ENCODE assay signal across 10 cellular contexts in the genomic region with DNA sequence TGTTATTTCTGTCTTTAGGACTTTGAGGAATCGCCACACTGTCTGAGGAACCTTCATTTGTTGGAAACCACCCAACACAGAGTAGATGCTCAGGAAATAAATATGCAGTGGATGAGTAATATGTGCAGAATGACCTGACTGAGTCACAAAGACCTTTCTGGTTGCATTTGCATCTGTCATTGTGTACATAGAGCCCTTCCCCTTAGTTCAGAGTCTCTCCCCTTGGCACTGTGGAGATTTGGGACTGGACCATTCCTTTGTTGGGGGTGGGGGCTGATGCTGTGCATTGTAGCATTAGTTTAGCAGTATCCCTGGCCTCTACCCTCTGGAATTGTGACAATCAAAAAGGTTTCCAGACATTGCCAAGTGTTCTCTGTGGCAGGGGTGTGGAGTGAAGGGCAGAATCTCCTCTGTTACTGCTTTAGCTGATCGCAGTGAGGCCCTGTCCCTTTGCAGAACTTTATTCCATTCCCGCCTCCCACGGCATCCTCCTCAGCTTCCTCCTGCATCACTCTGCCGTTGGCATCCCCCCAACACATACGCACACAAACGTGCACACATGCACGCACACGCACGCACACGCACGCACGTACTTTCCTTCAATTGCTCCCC.
DNase-seq lines count a peak whose midpoint lies in the region; ATAC-seq lines count a peak whose summit lies in the region.
"Had no signal": no experiment of that assay in that cellular context is flagged by ENCODE, and none has a peak within 500 bp of the region (broad histone marks: within the 10 kb centered on the region; RNA-seq: fewer than 3 reads in every experiment).

No MANE protein-coding gene starts in this region.

- DNase-seq in GM04503 (ENCODE audit: low read depth) (peak; percentile 86), NCI-H69 (lab: John Stamatoyannopoulos, UW) (peak; percentile 63), dermis blood vessel endothelial cell (peak; percentile 5), non-pigmented ciliary epithelial cell (ENCODE audit: low read depth) (peak; percentile 83), KBM-7 (no peak)
- no peak for DNase-seq in stimulated activated naive CD4-positive, alpha-beta T cell (lab: John Stamatoyannopoulos, UW)
- DNase-seq: activated CD8-positive, alpha-beta memory T cell treated with anti-CD3 and anti-CD28 coated beads, Interleukin-2, amount 50 U/mL, for 48 hours; NCI-H1092 treated with DMSO at 0.1 percent for 48 hours had no signal

- in situ Hi-C loops in KBM-7 (cut with MboI; ENCODE audit: low pct_unique_long_range_greater_than_20kb, low sequenced_read_pairs), result no loop called here

- no peak for ATAC-seq in HG03097 (IDR thresholded peaks at IDR 0.05; ENCODE audit: low FRiP score, unreplicated experiment)
- ATAC-seq: natural killer cell treated with Interleukin-12 subunit alpha and Interleukin-12 subunit beta and Interleukin-15 and Interleukin-18, amount 100 ng/mL, for 72 hours had no signal

Comparison
In these comparisons a context has a peak if more than half of its experiments do, and no peak if none do; other contexts are left out.
1. DNase-seq: peak in GM04503 (single experiment), NCI-H69 (single experiment), dermis blood vessel endothelial cell (single experiment) and non-pigmented ciliary epithelial cell (single experiment); none in stimulated activated naive CD4-positive, alpha-beta T cell (0 of 6) and KBM-7 (single experiment).